Comparison of ENCODE assay signal across 22 cellular contexts in genomic region chr19:50821622-50822021, GRCh38. TPM values are rescaled to one million over a fixed set of nuclear protein-coding genes. Genes with fewer than 3 reads are reported as not detected.
"Had no signal": no experiment of that assay in that cellular context is flagged by ENCODE, and none has a peak within 500 bp of the region (broad histone marks: within the 10 kb centered on the region; RNA-seq: fewer than 3 reads in every experiment).

No MANE protein-coding gene starts in this region.

- H3K36me3 ChIP-seq: esophagus squamous epithelium, spleen had no signal

- H3K9me3 ChIP-seq: esophagus squamous epithelium, spleen had no signal

- H3K27ac Mint-ChIP-seq: activated CD4-positive, alpha-beta T cell treated with anti-CD3 and anti-CD28 coated beads for 36 hours; activated naive CD4-positive, alpha-beta T cell treated with anti-CD3 and anti-CD28 coated beads, Interleukin-2, amount 50 U/mL, for 24 hours; natural killer cell treated with Interleukin-12 subunit alpha and Interleukin-12 subunit beta and Interleukin-15 and Interleukin-18, amount 100 ng/mL, for 72 hours had no signal

- H3K36me3 Mint-ChIP-seq: activated naive CD4-positive, alpha-beta T cell treated with anti-CD3 and anti-CD28 coated beads, Interleukin-2, amount 50 U/mL, for 24 hours; natural killer cell treated with Interleukin-12 subunit alpha and Interleukin-12 subunit beta and Interleukin-15 and Interleukin-18, amount 100 ng/mL, for 72 hours had no signal

- H3K27ac ChIP-seq: esophagus squamous epithelium had no signal

- FAIRE-seq: endothelial cell of umbilical vein, TTC549 had no signal

- H3K4me3 Mint-ChIP-seq: activated CD4-positive, alpha-beta T cell treated with anti-CD3 and anti-CD28 coated beads for 36 hours; activated naive CD4-positive, alpha-beta T cell treated with anti-CD3 and anti-CD28 coated beads, Interleukin-2, amount 50 U/mL, for 24 hours; natural killer cell treated with Interleukin-12 subunit alpha and Interleukin-12 subunit beta and Interleukin-15 and Interleukin-18, amount 100 ng/mL, for 72 hours had no signal

- DNase-seq: activated CD4-positive, alpha-beta T cell treated with anti-CD3 and anti-CD28 coated beads for 36 hours; activated CD4-positive, alpha-beta T cell treated with anti-CD3 and anti-CD28 coated beads, Interleukin-2, amount 50 U/mL, for 48 hours; activated gamma-delta T cell; dermis blood vessel endothelial cell; effector memory CD4-positive, alpha-beta T cell; esophagus squamous epithelium; retina; stimulated activated CD4-positive, alpha-beta T cell treated with anti-CD3 and anti-CD28 coated beads, Interleukin-4, amount 100 ng/mL, for 4 hours; stimulated activated naive CD4-positive, alpha-beta T cell had no signal

- H3K9me3 Mint-ChIP-seq: activated naive CD4-positive, alpha-beta T cell treated with anti-CD3 and anti-CD28 coated beads, Interleukin-2, amount 50 U/mL, for 24 hours; natural killer cell treated with Interleukin-12 subunit alpha and Interleukin-12 subunit beta and Interleukin-15 and Interleukin-18, amount 100 ng/mL, for 72 hours; T-helper 2 cell treated with Interferon-gamma antibody and Interleukin-4, amounts not matched to agents 5 μg/mL and 100 μg/mL, for 36 hours had no signal

RNA-seq across cellular contexts. Expression of gene KLK1, which starts 2.0 kb away (rescaled TPM):
- total RNA-seq: cerebellum; dermis blood vessel endothelial cell; endothelial cell of umbilical vein; esophagus squamous epithelium; liver; natural killer cell treated with Interleukin-12 subunit alpha and Interleukin-12 subunit beta and Interleukin-15 and Interleukin-18, amount 100 ng/mL, for 72 hours; urinary bladder had no signal
- polyA plus RNA-seq: liver had no signal

RNA-seq across cellular contexts. Expression of gene KLK15, which starts 11.8 kb away (rescaled TPM):
- total RNA-seq: activated CD4-positive, alpha-beta T cell treated with anti-CD3 and anti-CD28 coated beads for 36 hours; cerebellum; dermis blood vessel endothelial cell; endothelial cell of umbilical vein; esophagus squamous epithelium; liver; mesenteric fat pad; natural killer cell treated with Interleukin-12 subunit alpha and Interleukin-12 subunit beta and Interleukin-15 and Interleukin-18, amount 100 ng/mL, for 72 hours; posterior vena cava; spleen; urinary bladder had no signal
- polyA plus RNA-seq: endothelial cell of umbilical vein, liver, urinary bladder had no signal

RNA-seq across cellular contexts. Expression of gene ACP4, which starts 31.4 kb away (rescaled TPM):
- total RNA-seq: activated CD4-positive, alpha-beta T cell treated with anti-CD3 and anti-CD28 coated beads for 36 hours; cerebellum; dermis blood vessel endothelial cell; endothelial cell of umbilical vein; esophagus squamous epithelium; liver; mesenteric fat pad; natural killer cell treated with Interleukin-12 subunit alpha and Interleukin-12 subunit beta and Interleukin-15 and Interleukin-18, amount 100 ng/mL, for 72 hours; posterior vena cava; spleen; urinary bladder had no signal
- polyA plus RNA-seq: adipose tissue, endothelial cell of umbilical vein, spleen, thymus, urinary bladder had no signal

RNA-seq across cellular contexts. Expression of gene KLK3, which starts 33.1 kb away (rescaled TPM):
- total RNA-seq: activated CD4-positive, alpha-beta T cell treated with anti-CD3 and anti-CD28 coated beads for 36 hours; cerebellum; dermis blood vessel endothelial cell; endothelial cell of umbilical vein; esophagus squamous epithelium; liver; mesenteric fat pad; natural killer cell treated with Interleukin-12 subunit alpha and Interleukin-12 subunit beta and Interleukin-15 and Interleukin-18, amount 100 ng/mL, for 72 hours; posterior vena cava; spleen; urinary bladder had no signal
- polyA plus RNA-seq: endothelial cell of umbilical vein, liver, urinary bladder had no signal

RNA-seq across cellular contexts. Expression of gene GPR32, which starts 51.4 kb away (rescaled TPM):
- total RNA-seq: activated CD4-positive, alpha-beta T cell treated with anti-CD3 and anti-CD28 coated beads for 36 hours; cerebellum; dermis blood vessel endothelial cell; endothelial cell of umbilical vein; esophagus squamous epithelium; liver; mesenteric fat pad; natural killer cell treated with Interleukin-12 subunit alpha and Interleukin-12 subunit beta and Interleukin-15 and Interleukin-18, amount 100 ng/mL, for 72 hours; posterior vena cava; spleen; urinary bladder had no signal
- polyA plus RNA-seq: adipose tissue, endothelial cell of umbilical vein, liver, spleen, urinary bladder had no signal
